ENCODE assay signal across 1 cellular context in the genomic region with DNA sequence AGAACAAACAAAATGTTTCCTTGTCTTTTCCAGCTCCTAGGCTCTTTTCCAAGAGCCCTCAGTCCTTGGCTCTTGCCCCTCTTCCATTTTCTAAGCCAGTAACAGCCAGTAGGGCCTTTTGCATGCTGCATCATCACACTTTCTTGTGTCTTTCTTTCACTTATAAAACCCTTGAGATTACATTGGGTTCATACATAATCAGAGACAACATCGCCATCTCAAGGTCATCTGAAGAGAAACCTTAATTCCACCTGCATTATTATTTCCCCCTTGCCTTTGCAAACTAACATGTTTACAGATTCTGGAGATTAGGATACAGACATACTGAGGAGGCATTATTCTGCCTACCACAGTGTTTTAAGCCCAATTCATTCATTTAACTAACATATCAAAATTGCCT.
TF ChIP-seq lines count a peak whose summit lies in the region.

No MANE protein-coding gene starts in this region.

TF ChIP-seq in H1, 55 proteins besides CTCF, POLR2A, EP300 and RAD21:
- TF ChIP-seq SIN3A (conservative IDR thresholded peaks at IDR 0.05 in 1 of 2, IDR thresholded peaks at IDR 0.05 in 1 of 2; ENCODE audit: low read depth in 1 of 2, low read length in 2 of 2) (no peak), EGR1 (IDR thresholded peaks at IDR 0.05; ENCODE audit: borderline replicate concordance, low read depth, low read length) (no peak), KDM1A (IDR thresholded peaks at IDR 0.05; ENCODE audit: borderline replicate concordance, low read length) (no peak), SUZ12 (IDR thresholded peaks at IDR 0.05; ENCODE audit: low read length) (no peak)
